12 cellular contexts compared by ENCODE assay signal in genomic region chrX:108299101-108299591, GRCh38.
DNase-seq lines count a peak whose midpoint lies in the region; ATAC-seq, FAIRE-seq and TF ChIP-seq lines count a peak whose summit lies in the region.
"Had no signal": no experiment of that assay in that cellular context is flagged by ENCODE, and none has a peak within 500 bp of the region (broad histone marks: within the 10 kb centered on the region; RNA-seq: fewer than 3 reads in every experiment).

No MANE protein-coding gene starts in this region.

- no peaks in the 10 kb centered on the region for H3K79me2 ChIP-seq in astrocyte (ENCODE audit: insufficient read depth, low read length)

- H2BK12ac ChIP-seq in neuronal stem cell (ENCODE audit: low read length) = no peak overlapping the region

- H3K36me3 Mint-ChIP-seq in astrocyte (ENCODE audit: low read depth, unreplicated experiment) (no peaks in the 10 kb centered on the region), immature natural killer cell (no peaks in the 10 kb centered on the region)
- H3K36me3 Mint-ChIP-seq in activated CD8-positive, alpha-beta T cell treated with anti-CD3 and anti-CD28 coated beads, Interleukin-2, amount 10 ng/mL, durations not matched to agents 7 days and 5 days (ENCODE audit: low read depth) = no peaks in the 10 kb centered on the region

- TF ChIP-seq CTCF in astrocyte (IDR thresholded peaks at IDR 0.05; ENCODE audit: insufficient read depth, low read depth, low read length) (no peak), spleen (IDR thresholded peaks at IDR 0.05 in 8 of 11, conservative IDR thresholded peaks at IDR 0.05 in 3 of 11) (no peak)

- H3K4me1 Mint-ChIP-seq in astrocyte (ENCODE audit: low read depth, unreplicated experiment) = peaks cover 10% of the 10 kb centered on the region
- H3K4me1 Mint-ChIP-seq in immature natural killer cell = no peaks in the 10 kb centered on the region
- no peaks in the 10 kb centered on the region for H3K4me1 Mint-ChIP-seq in activated CD8-positive, alpha-beta T cell treated with anti-CD3 and anti-CD28 coated beads, Interleukin-2, amount 10 ng/mL, durations not matched to agents 7 days and 5 days (ENCODE audit: low read depth)

- no peaks in the 10 kb centered on the region for H3K79me1 ChIP-seq in neuronal stem cell (ENCODE audit: low read depth, low read length)

- H2AFZ ChIP-seq in astrocyte (ENCODE audit: low read depth, low read length) (no peak overlapping the region), neuronal stem cell (ENCODE audit: low read length) (peak overlapping the region; percentile 5)

- H3K14ac ChIP-seq in neuronal stem cell (ENCODE audit: low read length) = no peak overlapping the region

- H3K4ac ChIP-seq in neuronal stem cell (ENCODE audit: low read length) = no peak overlapping the region

- H3K4me3 Mint-ChIP-seq in astrocyte (ENCODE audit: unreplicated experiment) = no peak overlapping the region
- H3K4me3 Mint-ChIP-seq in immature natural killer cell = no peak overlapping the region
- H3K4me3 Mint-ChIP-seq in activated CD8-positive, alpha-beta T cell treated with anti-CD3 and anti-CD28 coated beads, Interleukin-2, amount 10 ng/mL, durations not matched to agents 7 days and 5 days = no peak overlapping the region

- H3K4me3 ChIP-seq in astrocyte (ENCODE audit: insufficient read depth, low read depth, low read length) (no peak overlapping the region), neuronal stem cell (ENCODE audit: low read length in 2 of 2) (no peak overlapping the region), spleen (no peak overlapping the region)
- H3K4me3 ChIP-seq: esophagus squamous epithelium, sigmoid colon had no signal

- H2AK5ac ChIP-seq in neuronal stem cell (ENCODE audit: low read depth, low read length) = no peak overlapping the region

- H3K4me2 ChIP-seq in astrocyte (ENCODE audit: low read length) (peak overlapping the region; percentile 19), neuronal stem cell (ENCODE audit: insufficient read depth, low read length, poor library complexity, severe bottlenecking) (no peak overlapping the region)

- peak; percentile 18 for DNase-seq in astrocyte (ENCODE audit: low read depth)
- no peak for DNase-seq in neuronal stem cell (ENCODE audit: low spot score)
- DNase-seq in immature natural killer cell = no peak
- DNase-seq in activated CD8-positive, alpha-beta T cell treated with anti-CD3 and anti-CD28 coated beads, Interleukin-2, amount 10 ng/mL, durations not matched to agents 7 days and 5 days = no peak
- no peak for DNase-seq in spleen
- no peak for DNase-seq in central memory CD4-positive, alpha-beta T cell
- DNase-seq: activated CD4-positive, alpha-beta T cell treated with anti-CD3 and anti-CD28 coated beads, Interleukin-2, amount 50 U/mL, for 1 hour; esophagus squamous epithelium; NCI-H526 treated with DMSO at 0.1 percent for 48 hours; sigmoid colon had no signal

- H3K27ac Mint-ChIP-seq in astrocyte (ENCODE audit: unreplicated experiment) (peak overlapping the region; percentile 34), immature natural killer cell (no peak overlapping the region)
- H3K27ac Mint-ChIP-seq in activated CD8-positive, alpha-beta T cell treated with anti-CD3 and anti-CD28 coated beads, Interleukin-2, amount 10 ng/mL, durations not matched to agents 7 days and 5 days = no peak overlapping the region

- H3K9ac ChIP-seq in astrocyte (ENCODE audit: low read length) (no peak overlapping the region), neuronal stem cell (ENCODE audit: low read depth, low read length, poor library complexity) (no peak overlapping the region)

- H3K4me1 ChIP-seq in astrocyte (ENCODE audit: insufficient read depth, low read length) (peaks cover 6% of the 10 kb centered on the region), neuronal stem cell (ENCODE audit: control insufficient read depth in 2 of 2, insufficient read depth in 1 of 2, low read depth in 1 of 2, low read length in 2 of 2) (peaks cover 3 to 14% of the 10 kb centered on the region in 2 donors), spleen (no peaks in the 10 kb centered on the region)
- H3K4me1 ChIP-seq: sigmoid colon had no signal

- H4K20me1 ChIP-seq in astrocyte (ENCODE audit: insufficient read depth, low read length) = no peaks in the 10 kb centered on the region

- no peak overlapping the region for H4K91ac ChIP-seq in neuronal stem cell (ENCODE audit: low read depth, low read length, poor library complexity)

- H2BK120ac ChIP-seq in neuronal stem cell (ENCODE audit: low read depth, low read length) = no peak overlapping the region

- intact Hi-C loops in spleen (cut with DNase I; ENCODE audit: low total_unique reads) = no loop called here

- H2BK15ac ChIP-seq in neuronal stem cell (ENCODE audit: low read length) = no peak overlapping the region

- POLR2A ChIA-PET in activated CD8-positive, alpha-beta T cell treated with anti-CD3 and anti-CD28 coated beads, Interleukin-2, amount 10 ng/mL, durations not matched to agents 7 days and 5 days (lab: Charles Lee) = no interaction called here

- WGBS in neuronal stem cell (ENCODE audit: extremely low coverage in 2 of 2, insufficient read length in 2 of 2, insufficient replicate concordance in 1 of 2), 2 donors = no CpG with 5 or more reads among the region's 2 CpGs
- WGBS in spleen, 5 donors = 2 to 14% (median 4%) methylated on average over 2 of the region's 2 CpGs

- H3K27ac ChIP-seq in astrocyte (ENCODE audit: low read depth, low read length) = no peak overlapping the region
- no peak overlapping the region for H3K27ac ChIP-seq in neuronal stem cell (replicated peaks; ENCODE audit: low read length)
- no peak overlapping the region for H3K27ac ChIP-seq in spleen

- H3K27me3 ChIP-seq in astrocyte (ENCODE audit: insufficient read depth, low read length) (no peaks in the 10 kb centered on the region), neuronal stem cell (ENCODE audit: control insufficient read depth in 3 of 3, insufficient read depth in 3 of 3, low read depth in 1 of 3, low read length in 3 of 3) (no peaks in the 10 kb centered on the region), spleen (replicated peaks in 1 of 7) (peaks cover 0 to 6% (median 0%) of the 10 kb centered on the region in 7 donors)
- H3K27me3 ChIP-seq: esophagus squamous epithelium had no signal

- no peak for FAIRE-seq in astrocyte (lab: Jason Lieb, UNC)

- no peak overlapping the region for H3K18ac ChIP-seq in neuronal stem cell (ENCODE audit: low read length)

- TF ChIP-seq POLR2A in spleen (IDR thresholded peaks at IDR 0.05) = no peak

- H3K27me3 Mint-ChIP-seq in astrocyte (ENCODE audit: low read depth, unreplicated experiment) (no peaks in the 10 kb centered on the region), immature natural killer cell (ENCODE audit: low read depth in 3 of 3) (peaks cover 0 to 4% (median 0%) of the 10 kb centered on the region in 3 donors)
- peaks cover 3% of the 10 kb centered on the region for H3K27me3 Mint-ChIP-seq in activated CD8-positive, alpha-beta T cell treated with anti-CD3 and anti-CD28 coated beads, Interleukin-2, amount 10 ng/mL, durations not matched to agents 7 days and 5 days (ENCODE audit: low read depth)

- H3K36me3 ChIP-seq in astrocyte (ENCODE audit: insufficient read depth, low read length) = no peaks in the 10 kb centered on the region
- no peaks in the 10 kb centered on the region for H3K36me3 ChIP-seq in neuronal stem cell (replicated peaks in 1 of 2; ENCODE audit: control insufficient read depth in 2 of 2, insufficient read depth in 2 of 2, low read length in 2 of 2)
- H3K36me3 ChIP-seq in spleen = no peaks in the 10 kb centered on the region
- H3K36me3 ChIP-seq: esophagus squamous epithelium, sigmoid colon had no signal

- no peak overlapping the region for H2BK5ac ChIP-seq in neuronal stem cell (ENCODE audit: low read length)

- H3K9me3 ChIP-seq in astrocyte (ENCODE audit: insufficient read depth, low read depth, low read length) (no peaks in the 10 kb centered on the region), neuronal stem cell (replicated peaks in 1 of 2; ENCODE audit: control insufficient read depth in 2 of 2, insufficient read depth in 1 of 2, low read depth in 1 of 2, low read length in 2 of 2) (no peaks in the 10 kb centered on the region), spleen (no peaks in the 10 kb centered on the region)
- H3K9me3 ChIP-seq: esophagus squamous epithelium, sigmoid colon had no signal

- no peak overlapping the region for H3K23ac ChIP-seq in neuronal stem cell (ENCODE audit: low read depth, low read length, poor library complexity)

- CTCF ChIA-PET in activated CD8-positive, alpha-beta T cell treated with anti-CD3 and anti-CD28 coated beads, Interleukin-2, amount 10 ng/mL, durations not matched to agents 7 days and 5 days (lab: Charles Lee) = no interaction called here

- peak; percentile 51 for ATAC-seq in GM19372 (IDR thresholded peaks at IDR 0.05; ENCODE audit: low read depth, unreplicated experiment)
- peak; percentile 48 for ATAC-seq in HG02885 (IDR thresholded peaks at IDR 0.05; ENCODE audit: poor library complexity, unreplicated experiment)
- ATAC-seq in activated CD8-positive, alpha-beta T cell treated with anti-CD3 and anti-CD28 coated beads, Interleukin-2, amount 10 ng/mL, durations not matched to agents 7 days and 5 days = no peak

- no peaks in the 10 kb centered on the region for H3K9me3 Mint-ChIP-seq in astrocyte (ENCODE audit: unreplicated experiment)
- H3K9me3 Mint-ChIP-seq in immature natural killer cell = no peaks in the 10 kb centered on the region
- no peaks in the 10 kb centered on the region for H3K9me3 Mint-ChIP-seq in activated CD8-positive, alpha-beta T cell treated with anti-CD3 and anti-CD28 coated beads, Interleukin-2, amount 10 ng/mL, durations not matched to agents 7 days and 5 days (ENCODE audit: insufficient read depth)

- no peak overlapping the region for H4K8ac ChIP-seq in neuronal stem cell (ENCODE audit: low read depth, low read length)
